In the genomic region with DNA sequence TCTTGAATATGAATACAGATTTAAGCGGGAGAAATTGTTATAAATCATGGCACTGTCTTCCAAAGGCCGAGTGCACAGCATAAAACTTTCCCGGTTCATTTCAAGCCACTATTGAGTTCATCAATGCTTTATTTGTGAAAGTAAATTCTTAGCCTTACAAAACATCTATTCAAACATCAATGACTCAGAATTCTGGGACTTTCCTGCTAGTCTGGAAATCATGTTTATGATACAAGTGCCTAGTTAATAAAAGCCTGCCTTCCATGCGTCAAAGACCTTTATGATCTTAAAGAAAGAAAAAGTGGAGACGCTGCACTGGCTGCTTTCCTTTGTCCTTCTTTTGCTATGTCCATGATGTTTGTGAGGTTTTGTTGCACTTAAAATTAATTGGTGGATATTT, we compare ENCODE assay signal across 26 cellular contexts.
DNase-seq lines count a peak whose midpoint lies in the region; ATAC-seq, FAIRE-seq and TF ChIP-seq lines count a peak whose summit lies in the region.
"Had no signal": no experiment of that assay in that cellular context is flagged by ENCODE, and none has a peak within 500 bp of the region (broad histone marks: within the 10 kb centered on the region; RNA-seq: fewer than 3 reads in every experiment).

No MANE protein-coding gene starts in this region.

- H3K4me1 Mint-ChIP-seq in Calu3 (ENCODE audit: low read depth, unreplicated experiment): peaks cover 32% of the 10 kb centered on the region
- H3K4me1 Mint-ChIP-seq in astrocyte (ENCODE audit: low read depth, unreplicated experiment): peaks cover 26% of the 10 kb centered on the region
- no peaks in the 10 kb centered on the region for H3K4me1 Mint-ChIP-seq in T-helper 17 cell
- peaks cover 10% of the 10 kb centered on the region for H3K4me1 Mint-ChIP-seq in chondrocyte (ENCODE audit: low read depth)
- H3K4me1 Mint-ChIP-seq: natural killer cell had no signal

- FAIRE-seq in astrocyte (lab: Jason Lieb, UNC): no peak
- FAIRE-seq: G401.6 had no signal

- no peak overlapping the region for H3K4me3 Mint-ChIP-seq in Calu3 (ENCODE audit: low read depth, unreplicated experiment)
- no peak overlapping the region for H3K4me3 Mint-ChIP-seq in astrocyte (ENCODE audit: unreplicated experiment)
- H3K4me3 Mint-ChIP-seq in T-helper 17 cell: no peak overlapping the region
- H3K4me3 Mint-ChIP-seq in chondrocyte (ENCODE audit: unreplicated experiment): no peak overlapping the region
- H3K4me3 Mint-ChIP-seq: mesothelial cell of epicardium; natural killer cell; stimulated activated naive B cell treated with anti-CD40 and anti-IgM and Interleukin-4, amounts not matched to agents 10 μg/mL and 1 μg/mL and 100 μg/mL, for 72 hours; T-helper 1 cell treated with Interleukin-12 subunit alpha and Interleukin-12 subunit beta and Interleukin-4 antibody, amounts not matched to agents 30 μg/mL and 1 μg/mL, for 36 hours had no signal

- DNase-seq in Calu3 (no peak), astrocyte (ENCODE audit: low read depth) (peak; percentile 52), foreskin keratinocyte (peak; percentile 32 to 47), suprapubic skin (ENCODE audit: low spot score in 2 of 2) (no peak), T-helper 17 cell (no peak), chondrocyte (ENCODE audit: low spot score) (no peak)
- DNase-seq: activated CD8-positive, alpha-beta memory T cell treated with anti-CD3 and anti-CD28 coated beads, Interleukin-2, amount 50 U/mL, for 48 hours; activated effector memory CD4-positive, alpha-beta T cell treated with anti-CD3 and anti-CD28 coated beads, Interleukin-2, amount 50 U/mL, for 16 hours; BE2C; central memory CD4-positive, alpha-beta T cell; glutamatergic neuron; natural killer cell; NCI-H1694 treated with DMSO at 0.1 percent for 48 hours; NCI-H226; NCI-H774; SIG-M5; stimulated activated CD4-positive, alpha-beta T cell treated with anti-CD3 and anti-CD28 coated beads, Interleukin-1b, Interleukin-23, amount 100 ng/mL, for 48 hours; stimulated activated naive B cell treated with anti-CD40 and anti-IgM and Interleukin-4, amounts not matched to agents 10 μg/mL and 1 μg/mL and 100 μg/mL, for 72 hours; WERI-Rb-1 had no signal

- H3K9me3 Mint-ChIP-seq in Calu3 (ENCODE audit: low read depth, unreplicated experiment) (no peaks in the 10 kb centered on the region), astrocyte (ENCODE audit: unreplicated experiment) (peaks cover 3% of the 10 kb centered on the region), chondrocyte (ENCODE audit: low read depth) (peaks cover 2% of the 10 kb centered on the region)
- H3K9me3 Mint-ChIP-seq: natural killer cell; T-helper 1 cell treated with Interleukin-12 subunit alpha and Interleukin-12 subunit beta and Interleukin-4 antibody, amounts not matched to agents 30 μg/mL and 1 μg/mL, for 36 hours had no signal

- H3K4me1 ChIP-seq in astrocyte (ENCODE audit: insufficient read depth, low read length): peaks cover 22% of the 10 kb centered on the region
- H3K4me1 ChIP-seq in foreskin keratinocyte: peaks cover 8% of the 10 kb centered on the region
- peaks cover 16% of the 10 kb centered on the region for H3K4me1 ChIP-seq in suprapubic skin
- H3K4me1 ChIP-seq: BE2C had no signal

- H3K4me3 ChIP-seq in astrocyte (ENCODE audit: insufficient read depth, low read depth, low read length): no peak overlapping the region
- no peak overlapping the region for H3K4me3 ChIP-seq in suprapubic skin
- H3K4me3 ChIP-seq: K562 had no signal

- peak overlapping the region; percentile 3 for H3K27ac ChIP-seq in astrocyte (ENCODE audit: low read depth, low read length)
- H3K27ac ChIP-seq in foreskin keratinocyte: no peak overlapping the region
- H3K27ac ChIP-seq in suprapubic skin: peak overlapping the region; percentile 47
- H3K27ac ChIP-seq: WERI-Rb-1 had no signal

- H3K36me3 Mint-ChIP-seq in Calu3 (ENCODE audit: insufficient read depth, unreplicated experiment) (peaks cover 11% of the 10 kb centered on the region), astrocyte (ENCODE audit: low read depth, unreplicated experiment) (no peaks in the 10 kb centered on the region), T-helper 17 cell (ENCODE audit: low read depth) (no peaks in the 10 kb centered on the region), chondrocyte (ENCODE audit: low read depth) (no peaks in the 10 kb centered on the region)
- H3K36me3 Mint-ChIP-seq: mesothelial cell of epicardium; natural killer cell; stimulated activated naive B cell treated with anti-CD40 and anti-IgM and Interleukin-4, amounts not matched to agents 10 μg/mL and 1 μg/mL and 100 μg/mL, for 72 hours had no signal

- ATAC-seq in foreskin keratinocyte: peak; percentile 35
- ATAC-seq in T-helper 17 cell: no peak
- no peak for ATAC-seq in HG03378 (IDR thresholded peaks at IDR 0.05; ENCODE audit: unreplicated experiment)
- ATAC-seq: esophagus mucosa; K562; left lobe of liver; natural killer cell; stimulated activated naive B cell treated with anti-CD40 and anti-IgM and Interleukin-4, amounts not matched to agents 10 μg/mL and 1 μg/mL and 100 μg/mL, for 72 hours had no signal

- TF ChIP-seq CTCF in Calu3 (IDR thresholded peaks at IDR 0.05; ENCODE audit: unreplicated experiment) (no peak), astrocyte (IDR thresholded peaks at IDR 0.05; ENCODE audit: insufficient read depth, low read depth, low read length) (no peak), foreskin keratinocyte (conservative IDR thresholded peaks at IDR 0.05) (no peak), suprapubic skin (IDR thresholded peaks at IDR 0.05) (no peak), chondrocyte (IDR thresholded peaks at IDR 0.05) (no peak)

- H3K79me2 ChIP-seq in astrocyte (ENCODE audit: insufficient read depth, low read length): no peaks in the 10 kb centered on the region

- TF ChIP-seq POLR2A in suprapubic skin (IDR thresholded peaks at IDR 0.05): no peak

- CTCF ChIA-PET in Calu3 (lab: Charles Lee): no interaction called here

- no TSS peak for BruUV-seq in Calu3 (replicated peaks; lab: Mats Ljungman, UMichigan)

- no peaks in the 10 kb centered on the region for H4K20me1 ChIP-seq in astrocyte (ENCODE audit: insufficient read depth, low read length)

- no peak overlapping the region for H2AFZ ChIP-seq in astrocyte (ENCODE audit: low read depth, low read length)

- intact Hi-C loops in Calu3 (cut with micrococcal nuclease; ENCODE audit: unreplicated experiment): no loop called here

- H3K4me2 ChIP-seq in astrocyte (ENCODE audit: low read length): peak overlapping the region; percentile 8

- H3K36me3 ChIP-seq in astrocyte (ENCODE audit: insufficient read depth, low read length) (no peaks in the 10 kb centered on the region), suprapubic skin (no peaks in the 10 kb centered on the region)
- H3K36me3 ChIP-seq: BE2C, WERI-Rb-1 had no signal

- H3K27ac Mint-ChIP-seq in Calu3 (ENCODE audit: unreplicated experiment) (peak overlapping the region; percentile 61), astrocyte (ENCODE audit: unreplicated experiment) (no peak overlapping the region), T-helper 17 cell (no peak overlapping the region), chondrocyte (ENCODE audit: unreplicated experiment) (no peak overlapping the region)
- H3K27ac Mint-ChIP-seq: mesothelial cell of epicardium; natural killer cell; stimulated activated naive B cell treated with anti-CD40 and anti-IgM and Interleukin-4, amounts not matched to agents 10 μg/mL and 1 μg/mL and 100 μg/mL, for 72 hours; T-helper 1 cell treated with Interleukin-12 subunit alpha and Interleukin-12 subunit beta and Interleukin-4 antibody, amounts not matched to agents 30 μg/mL and 1 μg/mL, for 36 hours had no signal

- TF ChIP-seq EP300 in suprapubic skin (IDR thresholded peaks at IDR 0.05): no peak

- H3K9ac ChIP-seq in astrocyte (ENCODE audit: low read length): no peak overlapping the region

- no peaks in the 10 kb centered on the region for H3K9me3 ChIP-seq in astrocyte (ENCODE audit: insufficient read depth, low read depth, low read length)
- H3K9me3 ChIP-seq in suprapubic skin: no peaks in the 10 kb centered on the region
- H3K9me3 ChIP-seq in T-helper 17 cell (ENCODE audit: control insufficient read depth, low read length, poor library complexity, severe bottlenecking): no peaks in the 10 kb centered on the region
- H3K9me3 ChIP-seq: BE2C had no signal

- 42% methylated on average over 5 of the region's 5 CpGs for WGBS in suprapubic skin

- no peaks in the 10 kb centered on the region for H3K27me3 Mint-ChIP-seq in Calu3 (ENCODE audit: unreplicated experiment)
- no peaks in the 10 kb centered on the region for H3K27me3 Mint-ChIP-seq in astrocyte (ENCODE audit: low read depth, unreplicated experiment)
- peaks cover 43% of the 10 kb centered on the region for H3K27me3 Mint-ChIP-seq in T-helper 17 cell
- no peaks in the 10 kb centered on the region for H3K27me3 Mint-ChIP-seq in chondrocyte (ENCODE audit: low read depth)

- H3K27me3 ChIP-seq in astrocyte (ENCODE audit: insufficient read depth, low read length) (no peaks in the 10 kb centered on the region), foreskin keratinocyte (peaks cover 5% of the 10 kb centered on the region), suprapubic skin (no peaks in the 10 kb centered on the region)
- H3K27me3 ChIP-seq: BE2C had no signal

Comparison
In these comparisons a context has a peak if more than half of its experiments do, and no peak if none do; other contexts are left out.
1. DNase-seq: peak in astrocyte (single experiment) and foreskin keratinocyte (2 of 2); none in Calu3 (single experiment), suprapubic skin (0 of 2), T-helper 17 cell (0 of 3) and chondrocyte (single experiment).